Comparison of ENCODE assay signal across 12 cellular contexts in the genomic region with DNA sequence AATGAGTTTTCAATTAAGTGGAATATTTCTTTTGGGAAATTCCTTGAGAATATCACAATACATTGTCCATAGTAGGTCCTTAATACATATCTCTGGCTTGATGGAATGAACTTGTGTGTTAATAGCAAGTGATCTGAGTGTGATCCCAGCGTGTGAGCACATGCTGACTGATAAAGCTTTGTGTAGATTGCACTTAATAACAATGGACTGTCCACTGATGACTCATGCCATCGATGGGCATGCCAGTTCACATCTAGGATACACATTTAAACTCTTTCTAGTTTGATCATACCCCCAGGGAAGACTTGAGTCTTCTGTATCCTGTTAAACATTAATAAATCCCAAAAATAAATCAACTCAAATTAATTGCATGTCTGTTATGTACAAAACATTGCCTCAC.
"Had no signal": no experiment of that assay in that cellular context is flagged by ENCODE, and none has a peak within 500 bp of the region (broad histone marks: within the 10 kb centered on the region; RNA-seq: fewer than 3 reads in every experiment).

No MANE protein-coding gene starts in this region.

- H3K9me3 Mint-ChIP-seq: activated naive CD4-positive, alpha-beta T cell treated with anti-CD3 and anti-CD28 coated beads, Interleukin-2, amount 10 ng/mL, durations not matched to agents 7 days and 5 days had no signal

- H3K4me1 Mint-ChIP-seq: activated naive CD4-positive, alpha-beta T cell treated with anti-CD3 and anti-CD28 coated beads, Interleukin-2, amount 10 ng/mL, durations not matched to agents 7 days and 5 days had no signal

- H3K27me3 Mint-ChIP-seq: activated naive CD4-positive, alpha-beta T cell treated with anti-CD3 and anti-CD28 coated beads, Interleukin-2, amount 10 ng/mL, durations not matched to agents 7 days and 5 days had no signal

- DNase-seq: activated CD4-positive, alpha-beta T cell treated with anti-CD3 and anti-CD28 coated beads for 4 hours; activated CD8-positive, alpha-beta memory T cell treated with anti-CD3 and anti-CD28 coated beads for 24 hours; activated naive CD4-positive, alpha-beta T cell treated with anti-CD3 and anti-CD28 coated beads, Interleukin-2, amount 10 ng/mL, durations not matched to agents 7 days and 5 days; caudate nucleus; colonic mucosa; gastrocnemius medialis; psoas muscle; sigmoid colon; stimulated activated CD4-positive, alpha-beta T cell treated with anti-CD3 and anti-CD28 coated beads, Interleukin-2, amount 100 ng/mL, for 24 hours; stimulated activated naive CD4-positive, alpha-beta T cell treated with Interleukin-2 at 50 U/mL for 16 hours; trophoblast cell had no signal

- H3K27ac Mint-ChIP-seq: activated naive CD4-positive, alpha-beta T cell treated with anti-CD3 and anti-CD28 coated beads, Interleukin-2, amount 10 ng/mL, durations not matched to agents 7 days and 5 days; activated T-helper 2 cell treated with anti-CD3 and anti-CD28 coated beads, Interferon-gamma antibody, Interleukin-2, Interleukin-4, amounts not matched to agents 10 μg/mL and 5 μg/mL and 100 μg/mL, durations not matched to agents 14 hours and 24 hours and 36 hours had no signal

- H3K4me3 Mint-ChIP-seq: activated naive CD4-positive, alpha-beta T cell treated with anti-CD3 and anti-CD28 coated beads, Interleukin-2, amount 10 ng/mL, durations not matched to agents 7 days and 5 days had no signal

- H3K36me3 Mint-ChIP-seq: activated naive CD4-positive, alpha-beta T cell treated with anti-CD3 and anti-CD28 coated beads, Interleukin-2, amount 10 ng/mL, durations not matched to agents 7 days and 5 days had no signal
